ENCODE assay signal across 12 cellular contexts in genomic region chr13:33283195-33283910, GRCh38. TPM values are rescaled to one million over a fixed set of nuclear protein-coding genes. Genes with fewer than 3 reads are reported as not detected.
A peak's percentile ranks its signal among the peaks of the same experiment; 100 is the strongest.
DNase-seq lines count a peak whose midpoint lies in the region; ATAC-seq and TF ChIP-seq lines count a peak whose summit lies in the region.
"Had no signal": no experiment of that assay in that cellular context is flagged by ENCODE, and none has a peak within 500 bp of the region (broad histone marks: within the 10 kb centered on the region; RNA-seq: fewer than 3 reads in every experiment).

No MANE protein-coding gene starts in this region.

- intact Hi-C loops in right lobe of liver (cut with DNase I), result no loop called here

- TF ChIP-seq POLR2A in right lobe of liver (IDR thresholded peaks at IDR 0.05), result no peak
- TF ChIP-seq POLR2A in suprapubic skin (IDR thresholded peaks at IDR 0.05), result no peak
- no peak for TF ChIP-seq POLR2A in erythroblast (IDR thresholded peaks at IDR 0.05; ENCODE audit: low read length)

- H3K4me3 ChIP-seq in choroid plexus epithelial cell (ENCODE audit: low read depth, low read length) (peak overlapping the region; percentile 82), right lobe of liver (peak overlapping the region in 1 of 3 donors; percentile 59), suprapubic skin (peak overlapping the region; percentile 67)

- WGBS in right lobe of liver (ENCODE audit: insufficient coverage, low coverage, low lambda C conversion rate, missing lambda C conversion rate), result 13% methylated on average over 1 of the region's 1 CpG
- 38% methylated on average over 1 of the region's 1 CpG for WGBS in suprapubic skin

- no peaks in the 10 kb centered on the region for H3K9me3 ChIP-seq in right lobe of liver
- H3K9me3 ChIP-seq in suprapubic skin, result no peaks in the 10 kb centered on the region

- ATAC-seq in right lobe of liver, result no peak
- ATAC-seq in GM21367 (IDR thresholded peaks at IDR 0.05; ENCODE audit: unreplicated experiment), result no peak

- H3K27me3 ChIP-seq in right lobe of liver (no peaks in the 10 kb centered on the region), suprapubic skin (no peaks in the 10 kb centered on the region)

- TF ChIP-seq EP300 in suprapubic skin (IDR thresholded peaks at IDR 0.05), result no peak

- peaks cover 0 to 54% (median 17%) of the 10 kb centered on the region in 4 donors for H3K4me1 ChIP-seq in right lobe of liver
- peaks cover 66% of the 10 kb centered on the region for H3K4me1 ChIP-seq in suprapubic skin

- DNase-seq in NCI-H2171 treated with DMSO at 0.1 percent for 48 hours (lab: John Stamatoyannopoulos, UW) (peak; percentile 62), choroid plexus epithelial cell (ENCODE audit: low read depth) (no peak), right lobe of liver (no peak), suprapubic skin (ENCODE audit: low spot score in 2 of 2) (no peak), erythroblast (lab: John Stamatoyannopoulos, UW) (no peak)
- no peak for DNase-seq in stimulated activated CD4-positive, alpha-beta T cell treated with anti-CD3 and anti-CD28 coated beads, Interleukin-1b, Interleukin-23, amount 100 ng/mL, for 48 hours
- DNase-seq in activated naive CD4-positive, alpha-beta T cell treated with Interleukin-2 at 50 U/mL for 16 hours, result no peak
- DNase-seq: DMS153; foreskin melanocyte; stimulated activated naive CD4-positive, alpha-beta T cell treated with Interleukin-2 at 50 U/mL for 16 hours; T1000 had no signal

- peak overlapping the region in 2 of 3 donors; percentile 85 to 94 for H3K27ac ChIP-seq in right lobe of liver
- H3K27ac ChIP-seq in suprapubic skin, result peak overlapping the region; percentile 92

- H3K36me3 ChIP-seq in right lobe of liver (no peaks in the 10 kb centered on the region), suprapubic skin (no peaks in the 10 kb centered on the region)

- TF ChIP-seq CTCF in choroid plexus epithelial cell (conservative IDR thresholded peaks at IDR 0.05; ENCODE audit: low read depth, low read length) (no peak), right lobe of liver (IDR thresholded peaks at IDR 0.05) (no peak), suprapubic skin (IDR thresholded peaks at IDR 0.05) (no peak)

RNA-seq across cellular contexts. Expression of gene STARD13, which starts 2.2 kb away (rescaled TPM):
- total RNA-seq in right lobe of liver, result 10 to 100 TPM in 3 of 6 experiments, 1 to 10 TPM in 3; 7.0 to 16.1 (median 9.8) TPM
- 10 to 100 TPM in 3 of 4 donors, 1 to 10 TPM in 1; 7.9 to 31.4 (median 15.9) TPM for total RNA-seq in suprapubic skin
